Comparison of ENCODE assay signal across 8 cellular contexts in genomic region chr4:2934813-2935761, GRCh38. TPM values are rescaled to one million over a fixed set of nuclear protein-coding genes. Genes with fewer than 3 reads are reported as not detected.
DNase-seq lines count a peak whose midpoint lies in the region; ATAC-seq and TF ChIP-seq lines count a peak whose summit lies in the region.

No MANE protein-coding gene starts in this region.

- ATAC-seq in GM19328 (IDR thresholded peaks at IDR 0.05; ENCODE audit: unreplicated experiment), result peak; percentile 40
- ATAC-seq in activated CD8-positive, alpha-beta T cell treated with anti-CD3 and anti-CD28 coated beads for 36 hours, result peak; percentile 45
- peak; percentile 73 for ATAC-seq in lung (ENCODE audit: insufficient read depth, low FRiP score)

- intact Hi-C loops in activated CD8-positive, alpha-beta T cell treated with anti-CD3 and anti-CD28 coated beads for 36 hours (cut with micrococcal nuclease), result loop anchor here (5.0 kb wide), 3 partner anchors 88 to 188 kb away; no protein-coding TSS in a partner anchor

- H3K4me3 Mint-ChIP-seq in activated CD8-positive, alpha-beta T cell treated with anti-CD3 and anti-CD28 coated beads for 36 hours, result peak overlapping the region; percentile 87

- H3K27me3 ChIP-seq in BJ (ENCODE audit: control insufficient read depth, insufficient read depth, low read length) (no peaks in the 10 kb centered on the region), ectodermal cell (ENCODE audit: control insufficient read depth, insufficient read depth, low read length, poor library complexity, severe bottlenecking) (no peaks in the 10 kb centered on the region), lung (ENCODE audit: control insufficient read depth, insufficient read depth) (no peaks in the 10 kb centered on the region)

- no peaks in the 10 kb centered on the region for H3K9me3 Mint-ChIP-seq in activated CD8-positive, alpha-beta T cell treated with anti-CD3 and anti-CD28 coated beads for 36 hours

- peaks cover 35% of the 10 kb centered on the region for H3K36me3 ChIP-seq in BJ (ENCODE audit: control insufficient read depth, insufficient read depth, low read length)
- peaks cover 27% of the 10 kb centered on the region for H3K36me3 ChIP-seq in ectodermal cell (ENCODE audit: control insufficient read depth, insufficient read depth, low read length)
- peaks cover 0 to 35% of the 10 kb centered on the region in 2 donors for H3K36me3 ChIP-seq in lung (ENCODE audit: control insufficient read depth in 2 of 2, insufficient read depth in 2 of 2, low read length in 2 of 2)

- H3K27ac ChIP-seq in ectodermal cell (ENCODE audit: insufficient read depth, low read depth, low read length, poor library complexity, severe bottlenecking) (no peak overlapping the region), lung (ENCODE audit: low read depth in 1 of 2, low read length in 1 of 2) (peak overlapping the region; percentile 83 to 96)

- DNase-seq in BJ (ENCODE audit: low read depth) (peak; percentile 37), HPDE6-E6E7 (ENCODE audit: extremely low spot score) (peak; percentile 65), NCI-H82 treated with DMSO at 0.1 percent for 48 hours (lab: John Stamatoyannopoulos, UW; ENCODE audit: unreplicated experiment) (peak; percentile 68), lung (ENCODE audit: low spot score) (peak; percentile 93)
- peak; percentile 97 for DNase-seq in activated CD8-positive, alpha-beta T cell treated with anti-CD3 and anti-CD28 coated beads for 36 hours
- peak; percentile 96 to 99 for DNase-seq in stimulated activated CD4-positive, alpha-beta T cell treated with anti-CD3 and anti-CD28 coated beads, Interleukin-4, amount 100 ng/mL, for 48 hours (ENCODE audit: low read depth in 2 of 2)

- H3K36me3 Mint-ChIP-seq in activated CD8-positive, alpha-beta T cell treated with anti-CD3 and anti-CD28 coated beads for 36 hours (ENCODE audit: low read depth), result peaks cover 65% of the 10 kb centered on the region

- H3K4me1 ChIP-seq in ectodermal cell (ENCODE audit: control insufficient read depth, insufficient read depth, low read length) (peaks cover 19% of the 10 kb centered on the region), lung (ENCODE audit: control insufficient read depth in 2 of 2, insufficient read depth in 2 of 2, low read length in 2 of 2) (peaks cover 4 to 43% of the 10 kb centered on the region in 2 donors)

- no peak for TF ChIP-seq CTCF in BJ (IDR thresholded peaks at IDR 0.05; ENCODE audit: insufficient read depth, low read depth, low read length)
- TF ChIP-seq CTCF in activated CD8-positive, alpha-beta T cell treated with anti-CD3 and anti-CD28 coated beads for 36 hours (IDR thresholded peaks at IDR 0.05), result no peak
- TF ChIP-seq CTCF in lung (IDR thresholded peaks at IDR 0.05; ENCODE audit: control extremely low read depth, extremely low read depth), result no peak

- H3K27ac Mint-ChIP-seq in activated CD8-positive, alpha-beta T cell treated with anti-CD3 and anti-CD28 coated beads for 36 hours, result peak overlapping the region; percentile 90

- peaks cover 49% of the 10 kb centered on the region for H3K4me1 Mint-ChIP-seq in activated CD8-positive, alpha-beta T cell treated with anti-CD3 and anti-CD28 coated beads for 36 hours (ENCODE audit: low read depth)

- CTCF ChIA-PET in BJ (lab: Yijun Ruan, JAX), result interaction anchor here (0.8 to 2.7 kb wide), 2 partner anchors 91 to 171 kb away, joined by 4 to 9 read pairs; partner anchors contain the start of gene ADD1
- CTCF ChIA-PET in activated CD8-positive, alpha-beta T cell treated with anti-CD3 and anti-CD28 coated beads for 36 hours (lab: Charles Lee), result interaction anchor here (1.0 to 6.2 kb wide), 8 partner anchors 9 to 399 kb away, joined by 3 to 59 read pairs (median 4); no protein-coding TSS in a partner anchor

- no peaks in the 10 kb centered on the region for H3K9me3 ChIP-seq in ectodermal cell (ENCODE audit: control insufficient read depth, low read length)
- no peaks in the 10 kb centered on the region for H3K9me3 ChIP-seq in lung (ENCODE audit: control insufficient read depth in 2 of 2, insufficient read depth in 1 of 2, low read length in 1 of 2)

- 1 to 2% methylated on average over 70 of the region's 70 CpGs for WGBS in ectodermal cell, 2 experiments
- WGBS in lung, 2 donors, result 0% methylated on average over 67 to 70 of the region's 70 CpGs

- H3K27me3 Mint-ChIP-seq in activated CD8-positive, alpha-beta T cell treated with anti-CD3 and anti-CD28 coated beads for 36 hours, result no peaks in the 10 kb centered on the region

- POLR2A ChIA-PET in BJ (lab: Charles Lee), result no interaction called here
- POLR2A ChIA-PET in activated CD8-positive, alpha-beta T cell treated with anti-CD3 and anti-CD28 coated beads for 36 hours (lab: Charles Lee), result interaction anchor here (0.7 to 7.6 kb wide), 25 partner anchors 8 to 467 kb away, joined by 3 to 121 read pairs (median 5); partner anchors contain the start of genes GRK4 and NOP14

- H3K4me3 ChIP-seq in BJ (ENCODE audit: low read depth, low read length) (peak overlapping the region; percentile 80), ectodermal cell (ENCODE audit: insufficient read depth, low read depth, low read length) (peak overlapping the region; percentile 97), lung (peak overlapping the region; percentile 88)

RNA-seq across cellular contexts. Expression of gene NOP14, which starts 28.1 kb away (rescaled TPM):
- polyA plus RNA-seq in BJ (2011; rRNA removed) (7.1 and 8.2 TPM in 2 replicates), lung (10 to 100 TPM; 18.9 to 20.4 TPM)
- polyA minus RNA-seq in BJ (2011; rRNA and poly(A)+ RNA removed), result 6.1 and 11.8 TPM in 2 replicates
- 10 to 100 TPM; 76.8 to 77.3 TPM for total RNA-seq in activated CD8-positive, alpha-beta T cell treated with anti-CD3 and anti-CD28 coated beads for 36 hours
- 34.7 TPM for polyA plus RNA-seq in ectodermal cell (2013, experiment 1 of 4)
- 32.0 TPM for polyA plus RNA-seq in ectodermal cell (2013, experiment 2 of 4)
- 26.3 TPM for polyA plus RNA-seq in ectodermal cell (2013, experiment 3 of 4)
- polyA plus RNA-seq in ectodermal cell (2013, experiment 4 of 4), result 28.0 TPM
- total RNA-seq in lung, result 10 to 100 TPM; 13.3 to 25.4 TPM

RNA-seq across cellular contexts. Expression of gene GRK4, which starts 28.3 kb away (rescaled TPM):
- polyA plus RNA-seq in BJ (2011; rRNA removed) (1.9 and 2.1 TPM in 2 replicates), lung (1 to 10 TPM; 1.8 to 1.9 TPM)
- polyA minus RNA-seq in BJ (2011; rRNA and poly(A)+ RNA removed), result 1.2 and 1.8 TPM in 2 replicates
- 1 to 10 TPM; 2.8 to 3.0 TPM for total RNA-seq in activated CD8-positive, alpha-beta T cell treated with anti-CD3 and anti-CD28 coated beads for 36 hours
- 5.7 TPM for polyA plus RNA-seq in ectodermal cell (2013, experiment 1 of 4)
- polyA plus RNA-seq in ectodermal cell (2013, experiment 2 of 4), result 5.6 TPM
- polyA plus RNA-seq in ectodermal cell (2013, experiment 3 of 4), result 3.4 TPM
- 6.4 TPM for polyA plus RNA-seq in ectodermal cell (2013, experiment 4 of 4)
- total RNA-seq in lung, result 1 to 10 TPM; 4.6 to 6.7 TPM

Comparison
In these comparisons a context has a peak if more than half of its experiments do, and no peak if none do; other contexts are left out.
1. DNase-seq: peak in every context shown above with its lines; median percentile 98 in stimulated activated CD4-positive, alpha-beta T cell treated with anti-CD3 and anti-CD28 coated beads, Interleukin-4, amount 100 ng/mL, for 48 hours; 97 in activated CD8-positive, alpha-beta T cell treated with anti-CD3 and anti-CD28 coated beads for 36 hours; 93 in lung; 68 in NCI-H82 treated with DMSO at 0.1 percent for 48 hours; 65 in HPDE6-E6E7; 37 in BJ.